Comparison of ENCODE assay signal across 19 cellular contexts in the genomic region with DNA sequence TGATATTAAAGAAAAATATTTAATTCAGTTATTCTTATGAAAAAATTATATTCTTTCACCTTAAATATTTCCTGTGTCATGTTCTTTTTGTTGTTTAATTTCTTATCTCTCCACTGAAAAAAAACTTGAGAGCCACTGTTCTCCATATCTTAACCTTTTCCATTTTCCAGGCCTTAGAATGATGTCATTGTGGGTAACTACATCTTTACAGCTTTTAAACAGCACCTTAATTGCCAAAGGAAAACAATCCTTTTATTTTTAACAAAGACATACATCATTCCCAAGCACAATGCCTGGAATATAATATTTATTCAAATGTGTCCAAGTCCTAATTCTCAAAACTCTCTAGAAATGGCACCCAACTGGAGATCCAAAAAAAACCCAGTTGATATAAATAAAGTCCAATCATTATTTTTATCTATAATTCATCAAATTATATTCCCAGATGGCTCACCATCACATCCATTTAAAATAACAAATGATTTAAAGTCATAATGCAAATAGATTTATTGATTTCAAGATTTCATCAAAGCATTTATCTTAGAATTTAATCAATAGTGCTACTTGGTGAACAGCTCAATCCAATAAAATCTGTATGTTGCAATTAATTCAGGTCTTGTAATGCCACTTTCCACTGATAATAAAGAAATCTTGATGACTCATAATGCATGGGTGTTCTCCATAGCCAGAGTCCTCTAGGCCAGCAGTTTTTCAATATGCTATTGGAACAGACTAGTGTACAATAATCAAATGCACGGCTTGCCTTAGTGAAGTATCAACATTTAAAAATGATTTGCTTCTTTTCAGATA.
"Had no signal": no experiment of that assay in that cellular context is flagged by ENCODE, and none has a peak within 500 bp of the region (broad histone marks: within the 10 kb centered on the region; RNA-seq: fewer than 3 reads in every experiment).

No MANE protein-coding gene starts in this region.

- H3K27me3 ChIP-seq: pancreas, tibial artery had no signal

- ATAC-seq: mucosa of descending colon; naive thymus-derived CD4-positive, alpha-beta T cell; pancreas; stimulated activated memory B cell treated with anti-CD40 and anti-IgM and Interleukin-4, amounts not matched to agents 10 μg/mL and 1 μg/mL and 100 μg/mL, for 72 hours had no signal

- H3K4me3 Mint-ChIP-seq: activated B cell treated with CpG ODN at 0.5 μM for 24 hours; activated CD4-positive, alpha-beta T cell treated with anti-CD3 and anti-CD28 coated beads, Interleukin-2, amount 10 ng/mL, durations not matched to agents 24 days and 14 days; activated naive CD8-positive, alpha-beta T cell treated with anti-CD3 and anti-CD28 coated beads for 36 hours; activated T-helper 1 cell treated with anti-CD3 and anti-CD28 coated beads, Interleukin-12 subunit alpha, Interleukin-12 subunit beta, Interleukin-2, Interleukin-4 antibody, amounts not matched to agents 30 ng/mL and 10 ng/mL and 1 ng/mL, durations not matched to agents 14 hours and 24 hours and 36 hours; brain; dendritic cell treated with granulocyte-macrophage colony-stimulating factor and Interleukin-4, amounts not matched to agents 40 ng/mL and 50 ng/mL, for 4 days; memory B cell; naive thymus-derived CD4-positive, alpha-beta T cell; stimulated activated memory B cell treated with anti-CD40 and anti-IgM and Interleukin-4, amounts not matched to agents 10 μg/mL and 1 μg/mL and 100 μg/mL, for 72 hours; T-helper 2 cell treated with Interferon-gamma antibody and Interleukin-4, amounts not matched to agents 5 μg/mL and 100 μg/mL, for 36 hours had no signal

- H3K27me3 Mint-ChIP-seq: activated B cell treated with CpG ODN at 0.5 μM for 24 hours; brain; dendritic cell treated with granulocyte-macrophage colony-stimulating factor and Interleukin-4, amounts not matched to agents 40 ng/mL and 50 ng/mL, for 4 days had no signal

- H3K27ac Mint-ChIP-seq: activated B cell treated with CpG ODN at 0.5 μM for 24 hours; activated CD4-positive, alpha-beta T cell treated with anti-CD3 and anti-CD28 coated beads, Interleukin-2, amount 10 ng/mL, durations not matched to agents 24 days and 14 days; activated naive CD8-positive, alpha-beta T cell treated with anti-CD3 and anti-CD28 coated beads for 36 hours; activated T-helper 1 cell treated with anti-CD3 and anti-CD28 coated beads, Interleukin-12 subunit alpha, Interleukin-12 subunit beta, Interleukin-2, Interleukin-4 antibody, amounts not matched to agents 30 ng/mL and 10 ng/mL and 1 ng/mL, durations not matched to agents 14 hours and 24 hours and 36 hours; brain; dendritic cell treated with granulocyte-macrophage colony-stimulating factor and Interleukin-4, amounts not matched to agents 40 ng/mL and 50 ng/mL, for 4 days; memory B cell; naive thymus-derived CD4-positive, alpha-beta T cell; stimulated activated memory B cell treated with anti-CD40 and anti-IgM and Interleukin-4, amounts not matched to agents 10 μg/mL and 1 μg/mL and 100 μg/mL, for 72 hours; T-helper 2 cell treated with Interferon-gamma antibody and Interleukin-4, amounts not matched to agents 5 μg/mL and 100 μg/mL, for 36 hours had no signal

- H3K36me3 ChIP-seq: left ventricle myocardium inferior, pancreas, tibial artery had no signal

- H3K4me1 Mint-ChIP-seq: activated B cell treated with CpG ODN at 0.5 μM for 24 hours; activated CD4-positive, alpha-beta T cell treated with anti-CD3 and anti-CD28 coated beads, Interleukin-2, amount 10 ng/mL, durations not matched to agents 24 days and 14 days; activated naive CD8-positive, alpha-beta T cell treated with anti-CD3 and anti-CD28 coated beads for 36 hours; brain; memory B cell; naive thymus-derived CD4-positive, alpha-beta T cell; stimulated activated memory B cell treated with anti-CD40 and anti-IgM and Interleukin-4, amounts not matched to agents 10 μg/mL and 1 μg/mL and 100 μg/mL, for 72 hours had no signal

- H3K9me3 ChIP-seq: left ventricle myocardium inferior, mucosa of descending colon, pancreas, tibial artery had no signal

- DNase-seq: activated B cell treated with CpG ODN at 0.5 μM for 24 hours; activated CD4-positive, alpha-beta T cell treated with anti-CD3 and anti-CD28 coated beads, Interleukin-2, amount 10 ng/mL, durations not matched to agents 24 days and 14 days; activated CD8-positive, alpha-beta memory T cell treated with anti-CD3 and anti-CD28 coated beads for 24 hours; activated naive CD8-positive, alpha-beta T cell treated with anti-CD3 and anti-CD28 coated beads for 36 hours; amygdala; effector memory CD4-positive, alpha-beta T cell; left ventricle myocardium inferior; mucosa of descending colon; naive thymus-derived CD4-positive, alpha-beta T cell; pancreas; stimulated activated CD4-positive, alpha-beta T cell treated with anti-CD3 and anti-CD28 coated beads, Interleukin-2, amount 100 ng/mL, for 48 hours; tibial artery had no signal

- H3K4me3 ChIP-seq: left ventricle myocardium inferior, mucosa of descending colon, pancreas, tibial artery had no signal

- H3K36me3 Mint-ChIP-seq: activated naive CD8-positive, alpha-beta T cell treated with anti-CD3 and anti-CD28 coated beads for 36 hours; brain; memory B cell; naive thymus-derived CD4-positive, alpha-beta T cell; stimulated activated memory B cell treated with anti-CD40 and anti-IgM and Interleukin-4, amounts not matched to agents 10 μg/mL and 1 μg/mL and 100 μg/mL, for 72 hours had no signal

- H3K4me1 ChIP-seq: left ventricle myocardium inferior had no signal

- FAIRE-seq: keratinocyte, pancreas had no signal

- H3K27ac ChIP-seq: left ventricle myocardium inferior, pancreas, tibial artery had no signal
